8 cellular contexts compared by ENCODE assay signal in the genomic region with DNA sequence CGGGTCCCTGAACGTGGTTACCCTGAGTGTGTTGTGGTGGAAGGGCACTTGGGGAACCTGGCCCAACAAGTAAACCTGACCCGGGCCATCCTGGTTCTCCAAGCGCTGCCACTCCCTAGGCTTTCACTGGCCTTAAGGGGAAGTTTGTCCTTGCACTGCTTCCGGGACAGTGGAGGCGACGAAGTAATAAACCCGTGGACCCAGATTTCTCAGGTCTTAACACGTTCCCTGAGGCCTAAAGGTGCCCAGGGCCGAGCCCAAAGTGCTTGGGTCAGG. TPM values are rescaled to one million over a fixed set of nuclear protein-coding genes. Genes with fewer than 3 reads are reported as not detected.
DNase-seq lines count a peak whose midpoint lies in the region; ATAC-seq, FAIRE-seq and TF ChIP-seq lines count a peak whose summit lies in the region.

No MANE protein-coding gene starts in this region.

- H3K4me3 ChIP-seq in ACC112 (ENCODE audit: low read depth, low read length) (peak overlapping the region; percentile 80), breast epithelium (peak overlapping the region; percentile 65 to 73 (median 71)), mucosa of descending colon (peak overlapping the region; percentile 36)

- H3K9me3 ChIP-seq in breast epithelium: no peaks in the 10 kb centered on the region
- no peaks in the 10 kb centered on the region for H3K9me3 ChIP-seq in mucosa of descending colon

- H3K79me2 ChIP-seq in ACC112 (ENCODE audit: control insufficient read depth, insufficient read depth, low read length, unreplicated experiment): no peaks in the 10 kb centered on the region

- TF ChIP-seq CTCF in breast epithelium (IDR thresholded peaks at IDR 0.05): no peak
- TF ChIP-seq CTCF in mucosa of descending colon (IDR thresholded peaks at IDR 0.05): no peak

- H3K36me3 ChIP-seq in ACC112 (ENCODE audit: insufficient read depth, low read length) (peaks cover 3% of the 10 kb centered on the region; the same call in 1 of the 2 replicates), breast epithelium (no peaks in the 10 kb centered on the region), mucosa of descending colon (ENCODE audit: low read depth) (no peaks in the 10 kb centered on the region)

- H3K27ac ChIP-seq in ACC112 (ENCODE audit: low read depth, low read length) (peak overlapping the region; percentile 42; the same call in 1 of the 2 replicates), breast epithelium (peak overlapping the region; percentile 91)

- no peak for FAIRE-seq in urothelium cell line (lab: Jason Lieb, UNC)

- DNase-seq in breast epithelium (ENCODE audit: low spot score in 2 of 2): no peak
- no peak for DNase-seq in mucosa of descending colon
- no peak for DNase-seq in DMS79 (lab: John Stamatoyannopoulos, UW)
- no peak for DNase-seq in urothelium cell line (ENCODE audit: low spot score)
- no peak for DNase-seq in GF-D8 (lab: John Stamatoyannopoulos, UW)
- DNase-seq in sciatic nerve (ENCODE audit: low spot score): no peak

- intact Hi-C loops in breast epithelium (cut with DNase I; ENCODE audit: low total_unique reads) (no loop called here), mucosa of descending colon (cut with DNase I, micrococcal nuclease) (no loop called here), sciatic nerve (cut with DNase I) (no loop called here)

- no peak overlapping the region for H2AFZ ChIP-seq in ACC112 (ENCODE audit: low read length, unreplicated experiment)

- no peaks in the 10 kb centered on the region for H3K27me3 ChIP-seq in ACC112 (ENCODE audit: insufficient read depth, low read length)
- no peaks in the 10 kb centered on the region for H3K27me3 ChIP-seq in breast epithelium

- ATAC-seq in HG02852 (IDR thresholded peaks at IDR 0.05; ENCODE audit: unreplicated experiment) (peak; percentile 17), mucosa of descending colon (peak; percentile 65), sciatic nerve (no peak)

- TF ChIP-seq POLR2A in breast epithelium (IDR thresholded peaks at IDR 0.05): no peak

- H3K4me1 ChIP-seq in ACC112 (ENCODE audit: control insufficient read depth, insufficient read depth, low read length, unreplicated experiment) (peaks cover 7% of the 10 kb centered on the region), breast epithelium (peaks cover 0 to 5% of the 10 kb centered on the region in 2 donors), mucosa of descending colon (ENCODE audit: low read depth) (peaks cover 17% of the 10 kb centered on the region)

RNA-seq across cellular contexts. Expression of gene CCDC24, which starts 0.3 kb away (rescaled TPM):
- total RNA-seq in breast epithelium: 10 to 100 TPM in 2 of 3 donors, 1 to 10 TPM in 1; 5.4 to 12.5 (median 12.3) TPM
- total RNA-seq in mucosa of descending colon: 10 to 100 TPM; 13.4 to 19.6 (median 16.9) TPM
- total RNA-seq in sciatic nerve: 5.4 TPM

RNA-seq across cellular contexts. Expression of gene B4GALT2, which starts 12.1 kb away (rescaled TPM):
- total RNA-seq in breast epithelium: 10 to 100 TPM; 19.8 to 49.9 (median 37.0) TPM
- total RNA-seq in mucosa of descending colon: 10 to 100 TPM; 20.0 to 33.6 (median 28.1) TPM
- total RNA-seq in sciatic nerve: 26.5 TPM

RNA-seq across cellular contexts. Expression of gene ATP6V0B, which starts 16.4 kb away (rescaled TPM):
- total RNA-seq in breast epithelium (100 to 1,000 TPM; 131 to 156 (median 155) TPM), mucosa of descending colon (100 to 1,000 TPM; 116 to 184 (median 158) TPM), sciatic nerve (79.4 TPM)

RNA-seq across cellular contexts. Expression of gene DPH2, which starts 21.3 kb away (rescaled TPM):
- total RNA-seq in breast epithelium (10 to 100 TPM; 16.2 to 22.0 (median 18.3) TPM), mucosa of descending colon (10 to 100 TPM; 16.5 to 23.3 (median 17.9) TPM), sciatic nerve (12.0 TPM)

RNA-seq across cellular contexts. Expression of gene SLC6A9, which starts 40.1 kb away (rescaled TPM):
- total RNA-seq in breast epithelium: 1 to 10 TPM in 2 of 3 donors, under 1 TPM in 1; 0.32 to 5.1 (median 3.9) TPM
- 10 to 100 TPM; 21.1 to 52.5 (median 38.1) TPM for total RNA-seq in mucosa of descending colon
- 6.5 TPM for total RNA-seq in sciatic nerve
